8 cellular contexts compared by ENCODE assay signal in the genomic region with DNA sequence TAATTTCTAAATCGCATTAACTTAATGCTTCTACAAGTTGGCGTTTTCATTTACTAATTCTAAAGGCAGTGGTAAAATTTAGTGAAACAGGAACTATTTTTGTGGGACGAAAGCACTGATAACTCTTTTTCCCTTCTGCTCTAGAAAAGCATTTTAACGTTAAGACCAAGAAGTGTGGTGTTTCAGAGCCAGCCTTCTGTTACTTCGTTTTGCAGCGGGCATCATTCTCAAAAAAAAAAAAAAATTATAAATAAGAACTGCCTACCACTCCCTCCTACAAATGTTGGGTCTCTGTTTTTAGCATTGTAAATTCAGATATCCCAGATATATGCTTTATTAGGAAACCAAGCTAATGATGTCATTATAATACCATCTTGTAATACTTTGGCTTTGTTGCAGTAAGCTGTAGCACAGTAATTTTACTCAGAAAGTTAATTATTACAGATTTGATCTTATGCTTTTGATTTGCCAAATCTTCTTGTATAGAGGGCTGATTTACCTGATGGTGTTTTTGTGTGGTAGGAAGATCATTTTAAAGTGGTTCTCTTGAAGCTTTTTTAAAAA. TPM values are rescaled to one million over a fixed set of nuclear protein-coding genes. Genes with fewer than 3 reads are reported as not detected.
DNase-seq lines count a peak whose midpoint lies in the region; ATAC-seq and TF ChIP-seq lines count a peak whose summit lies in the region.

No MANE protein-coding gene starts in this region.

- H3K4me3 ChIP-seq in NT2/D1 (ENCODE audit: insufficient read length, low read depth) = peak overlapping the region; percentile 69

- peak overlapping the region; percentile 96 for H3K4me3 Mint-ChIP-seq in endothelial cell (ENCODE audit: unreplicated experiment)
- peak overlapping the region; percentile 89 for H3K4me3 Mint-ChIP-seq in osteocyte (ENCODE audit: unreplicated experiment)

- ATAC-seq in GM19351 (IDR thresholded peaks at IDR 0.05; ENCODE audit: unreplicated experiment) (no peak), GM19395 (IDR thresholded peaks at IDR 0.05; ENCODE audit: unreplicated experiment) (no peak)

- H3K4me1 ChIP-seq in NT2/D1 (ENCODE audit: insufficient read depth, insufficient read length) = no peaks in the 10 kb centered on the region

- H3K4me1 Mint-ChIP-seq in endothelial cell (ENCODE audit: unreplicated experiment) = peaks cover 23% of the 10 kb centered on the region
- H3K4me1 Mint-ChIP-seq in osteocyte (ENCODE audit: unreplicated experiment) = peaks cover 34% of the 10 kb centered on the region

- peak overlapping the region; percentile 86 for H3K9ac ChIP-seq in NT2/D1 (ENCODE audit: insufficient read length, low read depth)

- H3K9me3 ChIP-seq in NT2/D1 (ENCODE audit: insufficient read depth, low read length) = no peaks in the 10 kb centered on the region

- peaks cover 9% of the 10 kb centered on the region for H3K27me3 Mint-ChIP-seq in endothelial cell (ENCODE audit: unreplicated experiment)
- no peaks in the 10 kb centered on the region for H3K27me3 Mint-ChIP-seq in osteocyte (ENCODE audit: unreplicated experiment)

- DNase-seq in Caki2 (ENCODE audit: low read depth) (peak; percentile 21), NT2/D1 (ENCODE audit: low read depth, low spot score) (no peak), endothelial cell (ENCODE audit: low spot score) (no peak), osteocyte (ENCODE audit: extremely low spot score, unreplicated experiment) (no peak), posterior cingulate gyrus (no peak), GOT3 (lab: John Stamatoyannopoulos, UW) (no peak)

- H3K9me3 Mint-ChIP-seq in endothelial cell (ENCODE audit: unreplicated experiment) (no peaks in the 10 kb centered on the region), osteocyte (ENCODE audit: unreplicated experiment) (no peaks in the 10 kb centered on the region)

- H3K36me3 Mint-ChIP-seq in endothelial cell (ENCODE audit: low read depth, unreplicated experiment) (no peaks in the 10 kb centered on the region), osteocyte (ENCODE audit: unreplicated experiment) (peaks cover 2% of the 10 kb centered on the region)

- intact Hi-C loops in posterior cingulate gyrus (cut with DNase I) = loop anchor here (5.0 kb wide), 1 partner anchor 302 kb away; a partner anchor contains a TSS

- H3K27ac Mint-ChIP-seq in endothelial cell (ENCODE audit: unreplicated experiment) (peak overlapping the region; percentile 91), osteocyte (ENCODE audit: unreplicated experiment) (peak overlapping the region; percentile 94)

- in situ Hi-C loops in Caki2 (cut with HindIII; ENCODE audit: low pct_unique_long_range_greater_than_20kb, low sequenced_read_pairs) = no loop called here

- H3K27me3 ChIP-seq in NT2/D1 (ENCODE audit: insufficient read depth, insufficient read length) = peaks cover 17% of the 10 kb centered on the region

- H3K36me3 ChIP-seq in NT2/D1 (ENCODE audit: insufficient read depth, insufficient read length, low read length) = no peaks in the 10 kb centered on the region

- TF ChIP-seq CTCF in endothelial cell (IDR thresholded peaks at IDR 0.05; ENCODE audit: unreplicated experiment) = no peak
- TF ChIP-seq CTCF in osteocyte (IDR thresholded peaks at IDR 0.05) = no peak

RNA-seq across cellular contexts. Expression of a gene that starts 1.6 kb away (rescaled TPM):
- 30.0 and 40.8 TPM in 2 replicates for total RNA-seq in Caki2 (2014; rRNA removed; shearing (Covaris generic); ENCODE audit: low replicate concordance)
- total RNA-seq in endothelial cell (ENCODE audit: unreplicated experiment) (45.3 TPM), osteocyte (69.2 and 70.1 TPM in 2 replicates)
